Comparison of ENCODE assay signal across 8 cellular contexts in the genomic region with DNA sequence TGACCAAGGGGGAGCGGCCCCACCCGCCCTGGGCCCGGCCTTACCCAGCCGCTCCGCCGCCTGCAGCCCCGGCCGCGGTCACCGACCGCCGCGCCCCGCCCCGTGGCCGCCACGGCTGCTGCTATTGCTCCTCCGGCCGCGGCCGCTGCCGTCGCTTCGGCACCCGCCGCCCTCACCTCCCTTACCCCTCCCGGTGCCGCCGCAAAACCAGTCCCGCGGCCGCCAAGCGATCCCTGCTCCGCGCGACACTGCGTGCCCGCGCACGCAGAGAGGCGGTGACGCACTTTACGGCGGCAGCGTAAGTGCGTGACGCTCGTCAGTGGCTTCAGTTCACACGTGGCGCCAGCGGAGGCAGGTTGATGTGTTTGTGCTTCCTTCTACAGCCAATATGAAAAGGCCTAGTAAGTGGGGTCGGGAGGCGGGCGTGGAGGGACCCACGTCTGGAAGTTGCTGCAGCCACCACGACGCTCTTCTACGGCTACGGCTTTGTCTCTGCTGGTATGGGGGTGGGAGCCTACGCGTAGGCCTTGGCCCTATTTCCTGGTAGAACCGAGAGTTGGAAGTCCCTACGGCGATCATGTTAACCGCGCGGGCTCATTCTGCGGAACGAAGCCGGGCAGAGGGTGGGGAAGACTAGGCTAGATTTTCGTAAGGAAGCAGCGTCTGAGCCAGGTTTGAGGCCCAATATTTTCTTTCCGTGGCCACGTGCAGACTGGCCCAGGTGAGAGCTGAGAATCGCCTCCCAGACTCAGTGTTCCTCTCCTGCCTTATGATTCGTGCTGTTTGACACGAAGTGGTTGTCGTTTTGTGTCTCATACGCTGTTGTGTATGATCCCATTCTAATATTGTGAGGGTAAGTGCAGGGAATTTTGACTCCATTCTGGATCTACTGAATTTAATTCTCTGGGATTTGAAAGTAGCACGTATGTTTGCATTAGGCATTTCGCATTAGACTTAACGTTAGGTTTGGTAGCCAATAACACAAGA. TPM values are rescaled to one million over a fixed set of nuclear protein-coding genes. Genes with fewer than 3 reads are reported as not detected.
DNase-seq lines count a peak whose midpoint lies in the region; ATAC-seq and TF ChIP-seq lines count a peak whose summit lies in the region.

A gene with protein sequence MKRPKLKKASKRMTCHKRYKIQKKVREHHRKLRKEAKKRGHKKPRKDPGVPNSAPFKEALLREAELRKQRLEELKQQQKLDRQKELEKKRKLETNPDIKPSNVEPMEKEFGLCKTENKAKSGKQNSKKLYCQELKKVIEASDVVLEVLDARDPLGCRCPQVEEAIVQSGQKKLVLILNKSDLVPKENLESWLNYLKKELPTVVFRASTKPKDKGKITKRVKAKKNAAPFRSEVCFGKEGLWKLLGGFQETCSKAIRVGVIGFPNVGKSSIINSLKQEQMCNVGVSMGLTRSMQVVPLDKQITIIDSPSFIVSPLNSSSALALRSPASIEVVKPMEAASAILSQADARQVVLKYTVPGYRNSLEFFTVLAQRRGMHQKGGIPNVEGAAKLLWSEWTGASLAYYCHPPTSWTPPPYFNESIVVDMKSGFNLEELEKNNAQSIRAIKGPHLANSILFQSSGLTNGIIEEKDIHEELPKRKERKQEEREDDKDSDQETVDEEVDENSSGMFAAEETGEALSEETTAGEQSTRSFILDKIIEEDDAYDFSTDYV (plus strand): TSS at position 328 of the 987 bp plus-strand sequence. CDS start 61 bp downstream, at position 389.
A gene (minus strand): TSS at position 209 of the 987 bp plus-strand sequence.

- H3K9me3 ChIP-seq in esophagus muscularis mucosa = no peaks in the 10 kb centered on the region
- H3K9me3 ChIP-seq in muscle layer of duodenum (ENCODE audit: control insufficient read depth in 1 of 2, low read length in 2 of 2) = no peaks in the 10 kb centered on the region

- TF ChIP-seq CTCF in esophagus muscularis mucosa (IDR thresholded peaks at IDR 0.05) = no peak

- DNase-seq in DMS53 treated with DMSO at 0.1 percent for 48 hours (lab: John Stamatoyannopoulos, UW; ENCODE audit: unreplicated experiment) = peak; percentile 31
- DNase-seq in KBM-7 = peak; percentile 96
- DNase-seq in RKO (ENCODE audit: low spot score) = peak; percentile 95
- peak; percentile 95 for DNase-seq in activated T-cell treated with anti-CD3 and anti-CD28 coated beads, Interleukin-2, amount 50 U/mL, for 72 hours
- peak; percentile 98 for DNase-seq in esophagus muscularis mucosa (ENCODE audit: extremely low spot score)
- peak; percentile 79 for DNase-seq in stimulated activated CD8-positive, alpha-beta memory T cell treated with anti-CD3 and anti-CD28 coated beads, Interleukin-7, amount 100 ng/mL, for 24 hours (ENCODE audit: low read depth)

- peaks cover 23 to 43% of the 10 kb centered on the region in 2 donors for H3K36me3 Mint-ChIP-seq in activated T-cell treated with anti-CD3 and anti-CD28 coated beads, Interleukin-2, amount 50 U/mL, for 72 hours (ENCODE audit: insufficient read depth in 2 of 2)

- H3K36me3 ChIP-seq in esophagus muscularis mucosa (peaks cover 36 to 41% (median 38%) of the 10 kb centered on the region in 4 donors), muscle layer of duodenum (ENCODE audit: control insufficient read depth in 1 of 2, insufficient read depth in 2 of 2, low read length in 2 of 2) (peaks cover 39 to 45% of the 10 kb centered on the region in 2 donors)

- H3K27ac Mint-ChIP-seq in activated T-cell treated with anti-CD3 and anti-CD28 coated beads, Interleukin-2, amount 50 U/mL, for 72 hours = peak within 1 kb of the TSS; percentile 100

- no peaks in the 10 kb centered on the region for H3K27me3 Mint-ChIP-seq in activated T-cell treated with anti-CD3 and anti-CD28 coated beads, Interleukin-2, amount 50 U/mL, for 72 hours (ENCODE audit: low read depth)

- H3K4me1 Mint-ChIP-seq in activated T-cell treated with anti-CD3 and anti-CD28 coated beads, Interleukin-2, amount 50 U/mL, for 72 hours (ENCODE audit: low read depth) = peaks cover 89% of the 10 kb centered on the region

- TF ChIP-seq POLR2A in esophagus muscularis mucosa (IDR thresholded peaks at IDR 0.05; ENCODE audit: low read depth) = peak; percentile 18

- under 1% methylated on average over 56 of the region's 82 CpGs for whole genome bisulfite sequencing in esophagus muscularis mucosa

- TF ChIP-seq EP300 in esophagus muscularis mucosa (IDR thresholded peaks at IDR 0.05) = peak; percentile 65

- H3K4me3 ChIP-seq in esophagus muscularis mucosa = peak within 1 kb of the TSS; percentile 69 to 81 (median 78)
- H3K4me3 ChIP-seq in muscle layer of duodenum (ENCODE audit: low read depth in 1 of 2, low read length in 2 of 2) = peak within 1 kb of the TSS; percentile 88 to 89

- H3K4me1 ChIP-seq in esophagus muscularis mucosa = peaks cover 40 to 59% (median 49%) of the 10 kb centered on the region in 4 donors
- peaks cover 4 to 28% of the 10 kb centered on the region in 2 donors for H3K4me1 ChIP-seq in muscle layer of duodenum (ENCODE audit: control insufficient read depth in 1 of 2, insufficient read depth in 2 of 2, low read length in 2 of 2)

- H3K27me3 ChIP-seq in esophagus muscularis mucosa (no peaks in the 10 kb centered on the region), muscle layer of duodenum (ENCODE audit: low read depth, low read length) (no peaks in the 10 kb centered on the region)

- ATAC-seq in GM21619 (IDR thresholded peaks at IDR 0.05; ENCODE audit: unreplicated experiment) = peak; percentile 59
- ATAC-seq in activated T-cell treated with anti-CD3 and anti-CD28 coated beads, Interleukin-2, amount 50 U/mL, for 72 hours (replicated peaks in 1 of 2) = peak; percentile 78

- peak within 1 kb of the TSS; percentile 97 to 98 for H3K4me3 Mint-ChIP-seq in activated T-cell treated with anti-CD3 and anti-CD28 coated beads, Interleukin-2, amount 50 U/mL, for 72 hours

- H3K27ac ChIP-seq in esophagus muscularis mucosa (replicated peaks in 1 of 4) (peak within 1 kb of the TSS; percentile 92 to 98 (median 96)), muscle layer of duodenum (ENCODE audit: low read length) (peak within 1 kb of the TSS; percentile 95)

- in situ Hi-C loops in KBM-7 (cut with MboI; ENCODE audit: low pct_unique_long_range_greater_than_20kb, low sequenced_read_pairs) = no loop called here

- no peaks in the 10 kb centered on the region for H3K9me3 Mint-ChIP-seq in activated T-cell treated with anti-CD3 and anti-CD28 coated beads, Interleukin-2, amount 50 U/mL, for 72 hours

- intact Hi-C loops in esophagus muscularis mucosa (cut with DNase I) = loop anchor here (10.0 kb wide), 1 partner anchor 211 kb away; no protein-coding TSS in a partner anchor

RNA-seq across cellular contexts. Expression of the first gene that starts in this region (rescaled TPM):
- total RNA-seq in activated T-cell treated with anti-CD3 and anti-CD28 coated beads, Interleukin-2, amount 50 U/mL, for 72 hours = 100 to 1,000 TPM; 131 to 158 TPM
- total RNA-seq in esophagus muscularis mucosa = 10 to 100 TPM; 28.4 to 71.1 (median 29.3) TPM

RNA-seq across cellular contexts. Expression of the second gene that starts in this region (rescaled TPM):
- 10 to 100 TPM; 66.2 to 66.7 TPM for total RNA-seq in activated T-cell treated with anti-CD3 and anti-CD28 coated beads, Interleukin-2, amount 50 U/mL, for 72 hours
- total RNA-seq in esophagus muscularis mucosa = 10 to 100 TPM; 79.4 to 99.3 (median 82.8) TPM

Comparison
In these comparisons a context has a peak if more than half of its experiments do, and no peak if none do; other contexts are left out.
1. Peak in every context shown above with its lines: DNase-seq, ATAC-seq, H3K4me3 ChIP-seq and H3K27ac ChIP-seq.
2. DNase-seq: peak in every context shown above with its lines; median percentile 98 in esophagus muscularis mucosa; 96 in KBM-7; 95 in RKO; 95 in activated T-cell treated with anti-CD3 and anti-CD28 coated beads, Interleukin-2, amount 50 U/mL, for 72 hours; 79 in stimulated activated CD8-positive, alpha-beta memory T cell treated with anti-CD3 and anti-CD28 coated beads, Interleukin-7, amount 100 ng/mL, for 24 hours; 31 in DMS53 treated with DMSO at 0.1 percent for 48 hours.